ENCODE assay signal across 16 cellular contexts in the genomic region with DNA sequence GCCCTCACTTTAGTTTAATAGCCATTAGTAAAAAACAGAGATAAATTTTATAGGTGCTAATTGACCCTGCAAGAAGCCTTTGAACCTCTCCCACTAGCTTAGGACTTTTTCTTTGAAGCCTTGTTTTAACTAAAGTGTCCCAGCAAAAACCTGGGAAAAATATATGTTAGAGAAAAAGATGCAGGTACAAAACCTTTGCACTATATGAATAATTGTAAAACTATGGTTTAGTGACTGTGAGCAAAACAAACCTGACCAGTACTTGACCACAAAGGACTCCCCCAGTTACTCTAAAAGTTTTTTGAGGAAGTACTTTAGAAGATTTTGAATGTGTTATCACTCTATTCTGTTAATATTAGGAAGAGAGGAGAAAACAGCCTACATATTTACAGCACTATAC.
DNase-seq lines count a peak whose midpoint lies in the region; ATAC-seq and TF ChIP-seq lines count a peak whose summit lies in the region.
"Had no signal": no experiment of that assay in that cellular context is flagged by ENCODE, and none has a peak within 500 bp of the region (broad histone marks: within the 10 kb centered on the region; RNA-seq: fewer than 3 reads in every experiment).

No MANE protein-coding gene starts in this region.

- H3K79me2 ChIP-seq in SU-DHL-6 (ENCODE audit: insufficient read depth, low read length) = no peaks in the 10 kb centered on the region

- TF ChIP-seq CTCF in SU-DHL-6 (IDR thresholded peaks at IDR 0.05; ENCODE audit: insufficient read depth, low read length, poor library complexity, severe bottlenecking) = no peak

- H3K9ac ChIP-seq in SU-DHL-6 (ENCODE audit: low read length) = no peak overlapping the region

- no peaks in the 10 kb centered on the region for H3K9me2 ChIP-seq in SU-DHL-6 (replicated peaks; ENCODE audit: insufficient read depth, low read length)

- intact Hi-C loops in Right ventricle myocardium inferior (cut with DNase I) = no loop called here

- no peaks in the 10 kb centered on the region for H3K27me3 ChIP-seq in SU-DHL-6 (ENCODE audit: low read length)
- H3K27me3 ChIP-seq: ascending aorta had no signal

- in situ Hi-C loops in KBM-7 (cut with MboI; ENCODE audit: low pct_unique_long_range_greater_than_20kb, low sequenced_read_pairs) = no loop called here

- no peak overlapping the region for H2AFZ ChIP-seq in SU-DHL-6 (ENCODE audit: low read depth, low read length, severe bottlenecking)

- H3K4me3 ChIP-seq in SU-DHL-6 (ENCODE audit: insufficient read depth, low read length, poor library complexity, severe bottlenecking) = no peak overlapping the region
- H3K4me3 ChIP-seq: ascending aorta, psoas muscle had no signal

- H3F3A ChIP-seq in SU-DHL-6 (ENCODE audit: insufficient read depth) = no peaks in the 10 kb centered on the region

- DNase-seq in globus pallidus (ENCODE audit: low spot score) (no peak), KBM-7 (no peak), NCI-H526 treated with DMSO at 0.1 percent for 48 hours (lab: John Stamatoyannopoulos, UW) (no peak), Right ventricle myocardium inferior (ENCODE audit: missing footprints) (no peak)
- DNase-seq: activated T-cell treated with anti-CD3 and anti-CD28 coated beads, Interleukin-2, amount 50 U/mL, for 4 hours; C1 segment of cervical spinal cord; hippocampal formation; KG1; NCI-H2171 treated with DMSO at 0.1 percent for 48 hours; psoas muscle had no signal

- H3K27ac ChIP-seq in SU-DHL-6 (ENCODE audit: low read depth, low read length) = no peak overlapping the region
- H3K27ac ChIP-seq: ascending aorta, psoas muscle, RWPE1 had no signal

- no peaks in the 10 kb centered on the region for H4K20me1 ChIP-seq in SU-DHL-6 (ENCODE audit: low read depth, low read length)

- no peaks in the 10 kb centered on the region for H3K36me3 ChIP-seq in SU-DHL-6 (ENCODE audit: low read length)
- H3K36me3 ChIP-seq: ascending aorta had no signal

- peak; percentile 46 for ATAC-seq in GM18519 (IDR thresholded peaks at IDR 0.05; ENCODE audit: low FRiP score, unreplicated experiment)
- ATAC-seq in GM21515 (IDR thresholded peaks at IDR 0.05; ENCODE audit: unreplicated experiment) = peak; percentile 54
- ATAC-seq in HG03135 (IDR thresholded peaks at IDR 0.05; ENCODE audit: unreplicated experiment) = peak; percentile 69
- no peak for ATAC-seq in Right ventricle myocardium inferior
- ATAC-seq: activated T-cell treated with anti-CD3 and anti-CD28 coated beads, Interleukin-2, amount 50 U/mL, for 4 hours; psoas muscle had no signal

- no peaks in the 10 kb centered on the region for H3K9me3 ChIP-seq in SU-DHL-6 (ENCODE audit: insufficient read depth, low read length)
- H3K9me3 ChIP-seq: ascending aorta, psoas muscle had no signal

- peak overlapping the region; percentile 18 for H3K4me2 ChIP-seq in SU-DHL-6 (ENCODE audit: low read depth, low read length, poor library complexity, severe bottlenecking)
